ENCODE assay signal across 21 cellular contexts in genomic region chr9:88215181-88216131, GRCh38.
"Had no signal": no experiment of that assay in that cellular context is flagged by ENCODE, and none has a peak within 500 bp of the region (broad histone marks: within the 10 kb centered on the region; RNA-seq: fewer than 3 reads in every experiment).

No MANE protein-coding gene starts in this region.

- H3K4me3 ChIP-seq: colonic mucosa, heart left ventricle, lower lobe of right lung, spleen, tibial nerve had no signal

- DNase-seq: caudate nucleus; colonic mucosa; dermis blood vessel endothelial cell; foreskin keratinocyte; heart left ventricle; hippocampal formation; kidney glomerular epithelial cell; lower lobe of right lung; midbrain; naive B cell; spleen; stimulated activated CD4-positive, alpha-beta T cell treated with anti-CD3 and anti-CD28 coated beads, Interleukin-15, amount 100 ng/mL, for 24 hours; stimulated activated CD4-positive, alpha-beta T cell treated with anti-CD3 and anti-CD28 coated beads, Interleukin-1b, Interleukin-23, amount 100 ng/mL, for 48 hours; stimulated activated CD4-positive, alpha-beta T cell treated with anti-CD3 and anti-CD28 coated beads, Interleukin-4, amount 100 ng/mL, for 24 hours; stimulated activated naive CD8-positive, alpha-beta T cell treated with anti-CD3 and anti-CD28 coated beads, Interleukin-15, amount 100 ng/mL, for 72 hours; testis had no signal

- H3K4me3 Mint-ChIP-seq: memory B cell; naive B cell; stimulated activated memory B cell treated with anti-CD40 and anti-IgM and Interleukin-4, amounts not matched to agents 10 μg/mL and 1 μg/mL and 100 μg/mL, for 72 hours; stimulated activated naive CD8-positive, alpha-beta T cell treated with anti-CD3 and anti-CD28 coated beads, Interleukin-15, amount 100 ng/mL, for 72 hours had no signal

- H3K27me3 ChIP-seq: colonic mucosa, foreskin keratinocyte, heart left ventricle, neutrophil, testis, tibial nerve had no signal

- H3K27ac Mint-ChIP-seq: memory B cell; naive B cell; stimulated activated memory B cell treated with anti-CD40 and anti-IgM and Interleukin-4, amounts not matched to agents 10 μg/mL and 1 μg/mL and 100 μg/mL, for 72 hours; stimulated activated naive CD8-positive, alpha-beta T cell treated with anti-CD3 and anti-CD28 coated beads, Interleukin-15, amount 100 ng/mL, for 72 hours had no signal

- H3K27me3 Mint-ChIP-seq: memory B cell; stimulated activated memory B cell treated with anti-CD40 and anti-IgM and Interleukin-4, amounts not matched to agents 10 μg/mL and 1 μg/mL and 100 μg/mL, for 72 hours had no signal

- H3K4me1 Mint-ChIP-seq: memory B cell; naive B cell; stimulated activated memory B cell treated with anti-CD40 and anti-IgM and Interleukin-4, amounts not matched to agents 10 μg/mL and 1 μg/mL and 100 μg/mL, for 72 hours; stimulated activated naive CD8-positive, alpha-beta T cell treated with anti-CD3 and anti-CD28 coated beads, Interleukin-15, amount 100 ng/mL, for 72 hours had no signal

- H3K27ac ChIP-seq: colonic mucosa, foreskin keratinocyte, lower lobe of right lung, neutrophil, spleen, testis, tibial nerve had no signal

- H3K36me3 Mint-ChIP-seq: memory B cell; naive B cell; stimulated activated memory B cell treated with anti-CD40 and anti-IgM and Interleukin-4, amounts not matched to agents 10 μg/mL and 1 μg/mL and 100 μg/mL, for 72 hours had no signal

- H3K9me3 ChIP-seq: colonic mucosa, lower lobe of right lung, neutrophil, testis had no signal

- H3K36me3 ChIP-seq: colonic mucosa, heart left ventricle, lower lobe of right lung, neutrophil, spleen, tibial nerve had no signal

- H3K4me1 ChIP-seq: colonic mucosa, foreskin keratinocyte, spleen, testis, tibial nerve had no signal

- ATAC-seq: foreskin keratinocyte; left lobe of liver; lower lobe of right lung; stimulated activated memory B cell treated with anti-CD40 and anti-IgM and Interleukin-4, amounts not matched to agents 10 μg/mL and 1 μg/mL and 100 μg/mL, for 72 hours; stimulated activated naive CD8-positive, alpha-beta T cell treated with anti-CD3 and anti-CD28 coated beads, Interleukin-15, amount 100 ng/mL, for 72 hours had no signal
